In the genomic region with DNA sequence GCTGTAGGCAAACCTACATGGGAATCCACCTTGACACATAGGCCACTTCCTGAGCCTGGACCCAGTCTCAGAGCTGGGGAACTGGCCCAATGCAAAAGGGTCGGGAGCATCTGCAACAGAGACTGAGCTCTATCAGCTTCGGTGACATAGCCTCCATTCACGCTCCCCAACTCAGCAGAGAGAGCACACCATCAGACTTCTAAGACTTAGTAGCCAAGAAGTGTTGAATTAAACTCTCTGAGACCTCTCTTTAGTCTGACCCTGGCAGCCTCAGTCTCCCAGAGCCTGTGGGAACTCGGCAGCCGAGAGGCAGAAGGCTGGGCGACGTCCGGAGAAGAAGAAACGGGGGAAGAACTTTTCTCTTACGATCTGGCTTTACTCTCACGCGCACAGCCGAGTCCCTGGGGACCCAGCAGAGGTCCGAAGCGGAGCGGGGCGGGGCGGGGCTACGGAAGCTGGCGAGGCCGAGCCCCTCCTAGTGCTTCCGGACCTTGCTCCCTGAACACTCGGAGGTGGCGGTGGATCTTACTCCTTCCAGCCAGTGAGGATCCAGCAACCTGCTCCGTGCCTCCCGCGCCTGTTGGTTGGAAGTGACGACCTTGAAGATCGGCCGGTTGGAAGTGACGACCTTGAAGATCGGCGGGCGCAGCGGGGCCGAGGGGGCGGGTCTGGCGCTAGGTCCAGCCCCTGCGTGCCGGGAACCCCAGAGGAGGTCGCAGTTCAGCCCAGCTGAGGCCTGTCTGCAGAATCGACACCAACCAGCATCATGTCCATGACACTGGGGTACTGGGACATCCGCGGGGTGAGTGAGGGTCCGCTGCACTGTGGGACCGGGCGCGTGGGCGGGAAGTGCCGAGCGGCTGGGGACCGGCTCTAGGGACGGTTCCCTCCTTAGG, we compare ENCODE assay signal across 8 cellular contexts. TPM values are rescaled to one million over a fixed set of nuclear protein-coding genes. Genes with fewer than 3 reads are reported as not detected.
DNase-seq lines count a peak whose midpoint lies in the region; ATAC-seq and TF ChIP-seq lines count a peak whose summit lies in the region.

A gene (plus strand): TSS at position 476 of the 896 bp plus-strand sequence. CDS start 291 bp downstream, at position 767.

- H3K4me3 ChIP-seq in choroid plexus epithelial cell (ENCODE audit: low read depth, low read length): peak within 1 kb of the TSS; percentile 82

- peak within 1 kb of the TSS; percentile 93 for H3K4me3 Mint-ChIP-seq in activated CD4-positive, alpha-beta T cell treated with anti-CD3 and anti-CD28 coated beads for 36 hours

- H3K27ac ChIP-seq in 22Rv1: peak within 1 kb of the TSS; percentile 72

- peaks cover 12% of the 10 kb centered on the region for H3K4me1 Mint-ChIP-seq in activated CD4-positive, alpha-beta T cell treated with anti-CD3 and anti-CD28 coated beads for 36 hours

- DNase-seq in NCI-H345 treated with DMSO at 0.1 percent for 48 hours (lab: John Stamatoyannopoulos, UW; ENCODE audit: unreplicated experiment): peak; percentile 46
- peak; percentile 85 for DNase-seq in activated CD4-positive, alpha-beta T cell treated with anti-CD3 and anti-CD28 coated beads for 36 hours
- peak; percentile 76 for DNase-seq in choroid plexus epithelial cell (ENCODE audit: low read depth)
- peak; percentile 91 to 95 for DNase-seq in left colon
- peak; percentile 38 to 65 for DNase-seq in stimulated activated CD4-positive, alpha-beta T cell treated with anti-CD3 and anti-CD28 coated beads, Interleukin-1b, Interleukin-23, amount 100 ng/mL, for 4 hours (ENCODE audit: low read depth in 2 of 2)

- peaks cover 3% of the 10 kb centered on the region for H3K27me3 Mint-ChIP-seq in activated CD4-positive, alpha-beta T cell treated with anti-CD3 and anti-CD28 coated beads for 36 hours

- TF ChIP-seq CTCF in 22Rv1 (IDR thresholded peaks at IDR 0.05): no peak
- peak; percentile 23 for TF ChIP-seq CTCF in choroid plexus epithelial cell (conservative IDR thresholded peaks at IDR 0.05; ENCODE audit: low read depth, low read length)

- intact Hi-C loops in activated CD4-positive, alpha-beta T cell treated with anti-CD3 and anti-CD28 coated beads for 36 hours (cut with DNase I, micrococcal nuclease): loop anchor here (1.0 to 2.0 kb wide), 5 partner anchors 13 to 110 kb away; a partner anchor contains a TSS
- intact Hi-C loops in left colon (cut with DNase I, micrococcal nuclease): no loop called here

- peak; percentile 51 for TF ChIP-seq POLR2A in GM18505 (IDR thresholded peaks at IDR 0.05; ENCODE audit: borderline replicate concordance, extremely low read depth, insufficient read depth, insufficient read length)

- ATAC-seq in GM18505 (IDR thresholded peaks at IDR 0.05; ENCODE audit: unreplicated experiment): peak; percentile 92
- ATAC-seq in HG02938 (IDR thresholded peaks at IDR 0.05; ENCODE audit: unreplicated experiment): peak; percentile 82
- ATAC-seq in activated CD4-positive, alpha-beta T cell treated with anti-CD3 and anti-CD28 coated beads for 36 hours: peak; percentile 96
- peak; percentile 96 for ATAC-seq in left colon

- peaks cover 3% of the 10 kb centered on the region for H3K36me3 Mint-ChIP-seq in activated CD4-positive, alpha-beta T cell treated with anti-CD3 and anti-CD28 coated beads for 36 hours (ENCODE audit: low read depth)

- H3K9me3 Mint-ChIP-seq in activated CD4-positive, alpha-beta T cell treated with anti-CD3 and anti-CD28 coated beads for 36 hours (ENCODE audit: low read depth): no peaks in the 10 kb centered on the region

- POLR2A ChIA-PET in activated CD4-positive, alpha-beta T cell treated with anti-CD3 and anti-CD28 coated beads for 36 hours (lab: Charles Lee): interaction anchor here (0.6 kb wide), 1 partner anchor 329 kb away, joined by 5 read pairs; a partner anchor contains a TSS

- CTCF ChIA-PET in activated CD4-positive, alpha-beta T cell treated with anti-CD3 and anti-CD28 coated beads for 36 hours (lab: Charles Lee): interaction anchor here (0.6 to 4.6 kb wide), 12 partner anchors 13 to 329 kb away, joined by 3 to 47 read pairs (median 4); a partner anchor contains a TSS

- H3K27ac Mint-ChIP-seq in activated CD4-positive, alpha-beta T cell treated with anti-CD3 and anti-CD28 coated beads for 36 hours: peak within 1 kb of the TSS; percentile 90

RNA-seq across cellular contexts. Expression of the gene that starts here (rescaled TPM):
- total RNA-seq in activated CD4-positive, alpha-beta T cell treated with anti-CD3 and anti-CD28 coated beads for 36 hours: 10 to 100 TPM; 18.1 to 20.6 TPM
- total RNA-seq in left colon: 10 to 100 TPM; 74.8 to 83.5 TPM

Comparison
In these comparisons a context has a peak if more than half of its experiments do, and no peak if none do; other contexts are left out.
1. Peak in every context shown above with its lines: DNase-seq, ATAC-seq, H3K4me3 ChIP-seq and H3K27ac ChIP-seq.
2. intact Hi-C loops: an anchor here in activated CD4-positive, alpha-beta T cell treated with anti-CD3 and anti-CD28 coated beads for 36 hours (1.0 to 2.0 kb wide); none called in left colon.